In genomic region chr13:49690133-49690989, GRCh38 we compare ENCODE assay signal across 8 cellular contexts.
DNase-seq lines count a peak whose midpoint lies in the region; ATAC-seq and TF ChIP-seq lines count a peak whose summit lies in the region.

No MANE protein-coding gene starts in this region.

- no peaks in the 10 kb centered on the region for H3K27me3 ChIP-seq in DOHH2 (ENCODE audit: control insufficient read depth, low read length)
- no peaks in the 10 kb centered on the region for H3K27me3 ChIP-seq in WERI-Rb-1 (ENCODE audit: insufficient read depth, low read depth, severe bottlenecking)

- peak; percentile 10 for ATAC-seq in GM19397 (IDR thresholded peaks at IDR 0.05; ENCODE audit: unreplicated experiment)
- ATAC-seq in HG03432 (IDR thresholded peaks at IDR 0.05; ENCODE audit: unreplicated experiment) = peak; percentile 16

- H3K36me3 ChIP-seq in DOHH2 (ENCODE audit: control insufficient read depth, low read length) (peaks cover 27% of the 10 kb centered on the region), WERI-Rb-1 (no peaks in the 10 kb centered on the region; the same call in 1 of the 2 replicates)

- H3K27ac ChIP-seq in DOHH2 (ENCODE audit: low read depth, low read length) (peak overlapping the region; percentile 27), WERI-Rb-1 (peak overlapping the region; percentile 68)

- H3K79me2 ChIP-seq in DOHH2 (ENCODE audit: control insufficient read depth, low read length) = peaks cover 46% of the 10 kb centered on the region

- peak overlapping the region; percentile 84 for H3K4me3 ChIP-seq in DOHH2 (ENCODE audit: low read length)
- H3K4me3 ChIP-seq in WERI-Rb-1 (ENCODE audit: low read depth, low read length) = peak overlapping the region; percentile 69
- H3K4me3 ChIP-seq in retinal pigment epithelial cell (ENCODE audit: low read length) = peak overlapping the region; percentile 78

- no peaks in the 10 kb centered on the region for H3K9me2 ChIP-seq in DOHH2 (replicated peaks; ENCODE audit: control insufficient read depth, low read length)

- no peak for TF ChIP-seq CTCF in DOHH2 (IDR thresholded peaks at IDR 0.05; ENCODE audit: low read depth, low read length, poor library complexity, severe bottlenecking)
- no peak for TF ChIP-seq CTCF in WERI-Rb-1 (IDR thresholded peaks at IDR 0.05; ENCODE audit: low read depth, low read length)
- no peak for TF ChIP-seq CTCF in retinal pigment epithelial cell (conservative IDR thresholded peaks at IDR 0.05; ENCODE audit: low read depth, low read length)

- no peak for DNase-seq in WERI-Rb-1
- peak; percentile 27 for DNase-seq in glomerular visceral epithelial cell (ENCODE audit: extremely low spot score)
- DNase-seq in retinal pigment epithelial cell (ENCODE audit: low read depth) = no peak
- no peak for DNase-seq in SHP77 (lab: John Stamatoyannopoulos, UW)
- no peak for DNase-seq in T-helper 9 cell

- H4K20me1 ChIP-seq in DOHH2 (ENCODE audit: control insufficient read depth, insufficient read depth, low read depth, low read length) = 0 out of 2 replicates have a peak, but pooled peaks cover 3% of the 10 kb centered on the region

- H3K4me1 ChIP-seq in DOHH2 (ENCODE audit: control insufficient read depth, low read length) = peaks cover 26% of the 10 kb centered on the region

- H3K4me2 ChIP-seq in DOHH2 (ENCODE audit: low read length) = peak overlapping the region; percentile 84

- peaks cover 7% of the 10 kb centered on the region for H3F3A ChIP-seq in DOHH2 (ENCODE audit: control insufficient read depth, insufficient read depth)

- H3K9me3 ChIP-seq in DOHH2 (ENCODE audit: control insufficient read depth, insufficient read depth, low read length) = no peaks in the 10 kb centered on the region
- no peaks in the 10 kb centered on the region for H3K9me3 ChIP-seq in WERI-Rb-1 (ENCODE audit: severe bottlenecking)
